Comparison of ENCODE assay signal across 15 cellular contexts in the genomic region with DNA sequence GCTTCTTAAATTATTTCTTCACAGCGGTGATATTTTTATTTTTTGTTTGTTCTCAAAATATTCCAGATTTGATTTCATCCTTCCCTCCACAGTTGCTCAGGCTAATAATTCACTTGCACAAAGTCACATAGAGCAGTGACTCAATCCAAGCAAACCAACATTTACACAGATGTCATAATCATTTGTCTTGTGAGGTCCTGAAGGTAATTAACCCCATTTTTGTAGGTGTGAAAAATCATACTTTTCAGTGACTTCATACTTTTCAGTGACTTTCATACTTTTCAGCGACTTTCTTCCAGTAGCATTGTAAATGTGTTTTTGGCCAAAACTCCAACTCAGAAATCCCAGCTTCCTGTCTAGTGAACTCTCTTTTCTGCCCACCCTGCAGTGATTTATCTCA. TPM values are rescaled to one million over a fixed set of nuclear protein-coding genes. Genes with fewer than 3 reads are reported as not detected.
DNase-seq lines count a peak whose midpoint lies in the region; ATAC-seq and TF ChIP-seq lines count a peak whose summit lies in the region.
"Had no signal": no experiment of that assay in that cellular context is flagged by ENCODE, and none has a peak within 500 bp of the region (broad histone marks: within the 10 kb centered on the region; RNA-seq: fewer than 3 reads in every experiment).

No MANE protein-coding gene starts in this region.

- TF ChIP-seq EP300 in esophagus muscularis mucosa (IDR thresholded peaks at IDR 0.05), result no peak

- no peak overlapping the region for H3K4me2 ChIP-seq in GM23338

- peaks cover 5% of the 10 kb centered on the region; the same call in 1 of the 2 replicates for H3F3A ChIP-seq in GM23338 (replicated peaks; ENCODE audit: low read depth)

- CTCF ChIA-PET in activated CD8-positive, alpha-beta T cell treated with anti-CD3 and anti-CD28 coated beads for 36 hours (lab: Charles Lee), result interaction anchor here (0.6 to 1.3 kb wide), 5 partner anchors 33 to 150 kb away, joined by 3 to 4 read pairs (median 3); a partner anchor contains a TSS
- CTCF ChIA-PET in activated CD8-positive, alpha-beta T cell treated with anti-CD3 and anti-CD28 coated beads, Interleukin-2, amount 10 ng/mL, durations not matched to agents 7 days and 5 days (lab: Charles Lee), result interaction anchor here (0.8 to 1.0 kb wide), 2 partner anchors 21 to 32 kb away, joined by 3 read pairs; a partner anchor contains a TSS

- H3K4me3 Mint-ChIP-seq in activated CD8-positive, alpha-beta T cell treated with anti-CD3 and anti-CD28 coated beads for 36 hours, result no peak overlapping the region
- no peak overlapping the region for H3K4me3 Mint-ChIP-seq in activated CD8-positive, alpha-beta T cell treated with anti-CD3 and anti-CD28 coated beads, Interleukin-2, amount 10 ng/mL, durations not matched to agents 7 days and 5 days
- H3K4me3 Mint-ChIP-seq in GM23338, result no peak overlapping the region
- H3K4me3 Mint-ChIP-seq in stimulated activated memory B cell treated with anti-CD40 and anti-IgM and Interleukin-4, amounts not matched to agents 10 μg/mL and 1 μg/mL and 100 μg/mL, for 72 hours, result no peak overlapping the region
- H3K4me3 Mint-ChIP-seq: mesothelial cell of epicardium had no signal

- H3K27ac Mint-ChIP-seq in activated CD8-positive, alpha-beta T cell treated with anti-CD3 and anti-CD28 coated beads for 36 hours, result peak overlapping the region; percentile 36
- no peak overlapping the region for H3K27ac Mint-ChIP-seq in activated CD8-positive, alpha-beta T cell treated with anti-CD3 and anti-CD28 coated beads, Interleukin-2, amount 10 ng/mL, durations not matched to agents 7 days and 5 days
- H3K27ac Mint-ChIP-seq in GM23338, result peak overlapping the region; percentile 20
- H3K27ac Mint-ChIP-seq in stimulated activated memory B cell treated with anti-CD40 and anti-IgM and Interleukin-4, amounts not matched to agents 10 μg/mL and 1 μg/mL and 100 μg/mL, for 72 hours, result peak overlapping the region; percentile 19
- H3K27ac Mint-ChIP-seq: effector memory CD8-positive, alpha-beta T cell; mesothelial cell of epicardium had no signal

- DNase-seq in activated CD8-positive, alpha-beta T cell treated with anti-CD3 and anti-CD28 coated beads for 36 hours, result no peak
- no peak for DNase-seq in activated CD8-positive, alpha-beta T cell treated with anti-CD3 and anti-CD28 coated beads, Interleukin-2, amount 10 ng/mL, durations not matched to agents 7 days and 5 days
- DNase-seq in GM23338 (ENCODE audit: low spot score), result no peak
- DNase-seq in ascending aorta (ENCODE audit: low spot score in 2 of 2), result no peak
- no peak for DNase-seq in esophagus muscularis mucosa (ENCODE audit: extremely low spot score)
- DNase-seq: anterior cingulate cortex; DMS79; effector memory CD8-positive, alpha-beta T cell; hippocampal formation; NCI-H2029; psoas muscle had no signal

- no peaks in the 10 kb centered on the region for H4K20me1 ChIP-seq in GM23338 (replicated peaks; ENCODE audit: insufficient read depth)

- no peaks in the 10 kb centered on the region for H3K9me3 Mint-ChIP-seq in activated CD8-positive, alpha-beta T cell treated with anti-CD3 and anti-CD28 coated beads for 36 hours
- no peaks in the 10 kb centered on the region for H3K9me3 Mint-ChIP-seq in activated CD8-positive, alpha-beta T cell treated with anti-CD3 and anti-CD28 coated beads, Interleukin-2, amount 10 ng/mL, durations not matched to agents 7 days and 5 days (ENCODE audit: insufficient read depth)
- no peaks in the 10 kb centered on the region for H3K9me3 Mint-ChIP-seq in GM23338
- no peaks in the 10 kb centered on the region for H3K9me3 Mint-ChIP-seq in stimulated activated memory B cell treated with anti-CD40 and anti-IgM and Interleukin-4, amounts not matched to agents 10 μg/mL and 1 μg/mL and 100 μg/mL, for 72 hours
- H3K9me3 Mint-ChIP-seq: effector memory CD8-positive, alpha-beta T cell; mesothelial cell of epicardium had no signal

- no peaks in the 10 kb centered on the region for H3K27me3 Mint-ChIP-seq in activated CD8-positive, alpha-beta T cell treated with anti-CD3 and anti-CD28 coated beads for 36 hours
- no peaks in the 10 kb centered on the region for H3K27me3 Mint-ChIP-seq in activated CD8-positive, alpha-beta T cell treated with anti-CD3 and anti-CD28 coated beads, Interleukin-2, amount 10 ng/mL, durations not matched to agents 7 days and 5 days (ENCODE audit: low read depth)
- no peaks in the 10 kb centered on the region for H3K27me3 Mint-ChIP-seq in GM23338 (ENCODE audit: insufficient read depth, low read depth, poor library complexity)
- no peaks in the 10 kb centered on the region for H3K27me3 Mint-ChIP-seq in stimulated activated memory B cell treated with anti-CD40 and anti-IgM and Interleukin-4, amounts not matched to agents 10 μg/mL and 1 μg/mL and 100 μg/mL, for 72 hours
- H3K27me3 Mint-ChIP-seq: effector memory CD8-positive, alpha-beta T cell had no signal

- H3K9me3 ChIP-seq in ascending aorta (no peaks in the 10 kb centered on the region), esophagus muscularis mucosa (no peaks in the 10 kb centered on the region)
- H3K9me3 ChIP-seq: psoas muscle had no signal

- peaks cover 30% of the 10 kb centered on the region for H3K4me1 Mint-ChIP-seq in activated CD8-positive, alpha-beta T cell treated with anti-CD3 and anti-CD28 coated beads for 36 hours (ENCODE audit: low read depth)
- H3K4me1 Mint-ChIP-seq in activated CD8-positive, alpha-beta T cell treated with anti-CD3 and anti-CD28 coated beads, Interleukin-2, amount 10 ng/mL, durations not matched to agents 7 days and 5 days (ENCODE audit: low read depth), result peaks cover 19% of the 10 kb centered on the region
- H3K4me1 Mint-ChIP-seq in GM23338, result peaks cover 15% of the 10 kb centered on the region
- peaks cover 34% of the 10 kb centered on the region for H3K4me1 Mint-ChIP-seq in stimulated activated memory B cell treated with anti-CD40 and anti-IgM and Interleukin-4, amounts not matched to agents 10 μg/mL and 1 μg/mL and 100 μg/mL, for 72 hours

- peaks cover 34% of the 10 kb centered on the region for H3K36me3 Mint-ChIP-seq in activated CD8-positive, alpha-beta T cell treated with anti-CD3 and anti-CD28 coated beads for 36 hours (ENCODE audit: low read depth)
- no peaks in the 10 kb centered on the region for H3K36me3 Mint-ChIP-seq in activated CD8-positive, alpha-beta T cell treated with anti-CD3 and anti-CD28 coated beads, Interleukin-2, amount 10 ng/mL, durations not matched to agents 7 days and 5 days (ENCODE audit: low read depth)
- H3K36me3 Mint-ChIP-seq in GM23338 (ENCODE audit: low read depth), result peaks cover 46% of the 10 kb centered on the region
- peaks cover 18% of the 10 kb centered on the region for H3K36me3 Mint-ChIP-seq in stimulated activated memory B cell treated with anti-CD40 and anti-IgM and Interleukin-4, amounts not matched to agents 10 μg/mL and 1 μg/mL and 100 μg/mL, for 72 hours

- no peaks in the 10 kb centered on the region for H3K27me3 ChIP-seq in GM23338 (ENCODE audit: insufficient read depth)
- no peaks in the 10 kb centered on the region for H3K27me3 ChIP-seq in ascending aorta
- H3K27me3 ChIP-seq in esophagus muscularis mucosa, result no peaks in the 10 kb centered on the region

- no peak overlapping the region for H3K4me3 ChIP-seq in GM23338
- peak overlapping the region in 1 of 2 donors; percentile 1 for H3K4me3 ChIP-seq in ascending aorta
- H3K4me3 ChIP-seq in esophagus muscularis mucosa, result no peak overlapping the region
- H3K4me3 ChIP-seq: psoas muscle had no signal

- no peak for TF ChIP-seq POLR2A in esophagus muscularis mucosa (IDR thresholded peaks at IDR 0.05; ENCODE audit: low read depth)

- ATAC-seq in activated CD8-positive, alpha-beta T cell treated with anti-CD3 and anti-CD28 coated beads for 36 hours, result no peak
- no peak for ATAC-seq in activated CD8-positive, alpha-beta T cell treated with anti-CD3 and anti-CD28 coated beads, Interleukin-2, amount 10 ng/mL, durations not matched to agents 7 days and 5 days
- ATAC-seq in GM23338 (no peak), HG03469 (IDR thresholded peaks at IDR 0.05; ENCODE audit: unreplicated experiment) (no peak), HG03139 (IDR thresholded peaks at IDR 0.05; ENCODE audit: unreplicated experiment) (no peak)
- no peak for ATAC-seq in stimulated activated memory B cell treated with anti-CD40 and anti-IgM and Interleukin-4, amounts not matched to agents 10 μg/mL and 1 μg/mL and 100 μg/mL, for 72 hours
- ATAC-seq: effector memory CD8-positive, alpha-beta T cell; psoas muscle had no signal

- H3K4me1 ChIP-seq in GM23338 (ENCODE audit: insufficient read depth), result peaks cover 3% of the 10 kb centered on the region; the same call in 1 of the 2 replicates
- peaks cover 8 to 39% of the 10 kb centered on the region in 2 donors for H3K4me1 ChIP-seq in ascending aorta
- peaks cover 6 to 20% (median 13%) of the 10 kb centered on the region in 4 donors for H3K4me1 ChIP-seq in esophagus muscularis mucosa
- H3K4me1 ChIP-seq: psoas muscle had no signal

- intact Hi-C loops in activated CD8-positive, alpha-beta T cell treated with anti-CD3 and anti-CD28 coated beads for 36 hours (cut with micrococcal nuclease), result no loop called here
- intact Hi-C loops in ascending aorta (cut with DNase I), result no loop called here
- intact Hi-C loops in esophagus muscularis mucosa (cut with DNase I), result no loop called here

- H3K27ac ChIP-seq in GM23338 (ENCODE audit: low read depth), result 0 out of 2 replicates have a peak overlapping the region, but pooled peaks have one; percentile 2
- peak overlapping the region; percentile 84 to 89 for H3K27ac ChIP-seq in ascending aorta
- H3K27ac ChIP-seq in esophagus muscularis mucosa (replicated peaks in 1 of 4), result no peak overlapping the region
- H3K27ac ChIP-seq: psoas muscle had no signal

- POLR2A ChIA-PET in activated CD8-positive, alpha-beta T cell treated with anti-CD3 and anti-CD28 coated beads for 36 hours (lab: Charles Lee), result interaction anchor here (1.2 kb wide), 1 partner anchor 24 kb away, joined by 3 read pairs; no protein-coding TSS in a partner anchor
- POLR2A ChIA-PET in activated CD8-positive, alpha-beta T cell treated with anti-CD3 and anti-CD28 coated beads, Interleukin-2, amount 10 ng/mL, durations not matched to agents 7 days and 5 days (lab: Charles Lee), result interaction anchor here (0.9 kb wide), 1 partner anchor 20 kb away, joined by 3 read pairs; no protein-coding TSS in a partner anchor

- TF ChIP-seq CTCF in activated CD8-positive, alpha-beta T cell treated with anti-CD3 and anti-CD28 coated beads for 36 hours (IDR thresholded peaks at IDR 0.05), result no peak
- TF ChIP-seq CTCF in GM23338 (conservative IDR thresholded peaks at IDR 0.05; ENCODE audit: low read depth in 2 of 2) (no peak), ascending aorta (IDR thresholded peaks at IDR 0.05) (no peak), esophagus muscularis mucosa (IDR thresholded peaks at IDR 0.05) (no peak)

- 83% methylated on average over 2 of the region's 2 CpGs for WGBS in esophagus muscularis mucosa

- H3K9me2 ChIP-seq in GM23338 (ENCODE audit: insufficient read depth), result no peaks in the 10 kb centered on the region

- H2AFZ ChIP-seq in GM23338, result no peak overlapping the region

- H3K36me3 ChIP-seq in GM23338 (ENCODE audit: insufficient read depth), result peaks cover 26% of the 10 kb centered on the region
- H3K36me3 ChIP-seq in ascending aorta, result peaks cover 0 to 10% of the 10 kb centered on the region in 2 donors
- no peaks in the 10 kb centered on the region for H3K36me3 ChIP-seq in esophagus muscularis mucosa

- H3K79me2 ChIP-seq in GM23338 (replicated peaks; ENCODE audit: insufficient read depth), result no peaks in the 10 kb centered on the region; the same call in 1 of the 2 replicates

RNA-seq across cellular contexts. Expression of a gene that starts 32.1 kb away (rescaled TPM):
- total RNA-seq in activated CD8-positive, alpha-beta T cell treated with anti-CD3 and anti-CD28 coated beads for 36 hours, result 10 to 100 TPM; 15.7 to 16.7 TPM
- total RNA-seq in activated CD8-positive, alpha-beta T cell treated with anti-CD3 and anti-CD28 coated beads, Interleukin-2, amount 10 ng/mL, durations not matched to agents 7 days and 5 days, result 1 to 10 TPM in 1 of 2 experiments, under 1 TPM in 1; 0.86 to 1.4 TPM
- total RNA-seq in GM23338 (2014; rRNA removed; shearing (Covaris generic)), result 49.3 and 51.9 TPM in 2 replicates
- 56.5 and 65.0 TPM in 2 replicates for polyA plus RNA-seq in GM23338 (2016; fragmentation: Nextera tagmentation; extraction: Ambion mirVana)
- total RNA-seq in ascending aorta (3.6 TPM), esophagus muscularis mucosa (10 to 100 TPM in 1 of 4 donors, 1 to 10 TPM in 3; 7.2 to 22.9 (median 7.6) TPM)

Comparison
In these comparisons a context has a peak if more than half of its experiments do, and no peak if none do; other contexts are left out.
1. H3K27ac ChIP-seq: peak in GM23338 (single experiment) and ascending aorta (2 of 2); none in esophagus muscularis mucosa (0 of 4).